ENCODE assay signal across 26 cellular contexts in genomic region chr2:200351815-200352214, GRCh38. TPM values are rescaled to one million over a fixed set of nuclear protein-coding genes. Genes with fewer than 3 reads are reported as not detected.
DNase-seq lines count a peak whose midpoint lies in the region; TF ChIP-seq lines count a peak whose summit lies in the region.
"Had no signal": no experiment of that assay in that cellular context is flagged by ENCODE, and none has a peak within 500 bp of the region (broad histone marks: within the 10 kb centered on the region; RNA-seq: fewer than 3 reads in every experiment).

No MANE protein-coding gene starts in this region.

- intact Hi-C loops in Caco-2 (cut with micrococcal nuclease; ENCODE audit: unreplicated experiment), result loop anchor here (1.0 kb wide), 4 partner anchors 25 to 131 kb away; no protein-coding TSS in a partner anchor

- no peaks in the 10 kb centered on the region for H3K27me3 Mint-ChIP-seq in Caco-2 (ENCODE audit: insufficient read depth, unreplicated experiment)
- no peaks in the 10 kb centered on the region for H3K27me3 Mint-ChIP-seq in nephron (ENCODE audit: low read depth)
- H3K27me3 Mint-ChIP-seq: stimulated activated naive CD8-positive, alpha-beta T cell treated with anti-CD3 and anti-CD28 coated beads, Interleukin-15, Interleukin-2, amounts not matched to agents 100 ng/mL and 50 ng/mL, for 24 hours had no signal

- no peak for TF ChIP-seq CTCF in Caco-2 (IDR thresholded peaks at IDR 0.05; ENCODE audit: insufficient read depth in 1 of 2, low read depth in 1 of 2, low read length in 1 of 2, severe bottlenecking in 1 of 2, unreplicated experiment in 1 of 2)
- TF ChIP-seq CTCF in choroid plexus epithelial cell (conservative IDR thresholded peaks at IDR 0.05; ENCODE audit: low read depth, low read length), result no peak
- TF ChIP-seq CTCF in nephron (IDR thresholded peaks at IDR 0.05; ENCODE audit: unreplicated experiment in 3 of 3), result no peak

- no peak overlapping the region for H3K4me3 ChIP-seq in Caco-2 (ENCODE audit: low read depth, low read length)
- no peak overlapping the region for H3K4me3 ChIP-seq in HUES64 (ENCODE audit: low read length)
- H3K4me3 ChIP-seq in choroid plexus epithelial cell (ENCODE audit: low read depth, low read length), result no peak overlapping the region
- H3K4me3 ChIP-seq: A549, spleen, tibial artery had no signal

- H3K9me3 ChIP-seq in Caco-2, result no peaks in the 10 kb centered on the region
- no peaks in the 10 kb centered on the region for H3K9me3 ChIP-seq in HUES64 (ENCODE audit: insufficient read depth, low read depth, low read length)
- H3K9me3 ChIP-seq: A549, neutrophil, spleen, tibial artery had no signal

- peaks cover 3% of the 10 kb centered on the region for H3K36me3 ChIP-seq in Caco-2 (ENCODE audit: control insufficient read depth, insufficient read depth, low read length)
- H3K36me3 ChIP-seq in HUES64 (ENCODE audit: insufficient read depth, low read length), result peaks cover 9% of the 10 kb centered on the region; the same call in 1 of the 2 replicates
- H3K36me3 ChIP-seq: neutrophil, spleen, tibial artery had no signal

- H3K27me3 ChIP-seq in Caco-2 (replicated peaks; ENCODE audit: control insufficient read depth, insufficient read depth, low read length), result no peaks in the 10 kb centered on the region
- no peaks in the 10 kb centered on the region for H3K27me3 ChIP-seq in HUES64 (ENCODE audit: insufficient read depth, low read length)
- H3K27me3 ChIP-seq: brain microvascular endothelial cell, neutrophil, spleen, tibial artery had no signal

- peak overlapping the region; percentile 37; the same call in 1 of the 2 replicates for H3K27ac ChIP-seq in HUES64 (ENCODE audit: low read depth, low read length)
- H3K27ac ChIP-seq: HL-60, neutrophil had no signal

- H3K9me3 Mint-ChIP-seq in Caco-2 (ENCODE audit: unreplicated experiment) (no peaks in the 10 kb centered on the region), nephron (no peaks in the 10 kb centered on the region)
- H3K9me3 Mint-ChIP-seq: immature natural killer cell; stimulated activated naive CD8-positive, alpha-beta T cell treated with anti-CD3 and anti-CD28 coated beads, Interleukin-15, Interleukin-2, amounts not matched to agents 100 ng/mL and 50 ng/mL, for 24 hours had no signal

- no TSS peak for BruUV-seq in Caco-2 (replicated peaks; lab: Mats Ljungman, UMichigan)

- H3K27ac Mint-ChIP-seq in Caco-2 (ENCODE audit: unreplicated experiment) (peak overlapping the region; percentile 89), nephron (peak overlapping the region; percentile 61 to 92 (median 88))
- H3K27ac Mint-ChIP-seq: immature natural killer cell; stimulated activated naive CD8-positive, alpha-beta T cell treated with anti-CD3 and anti-CD28 coated beads, Interleukin-15, Interleukin-2, amounts not matched to agents 100 ng/mL and 50 ng/mL, for 24 hours had no signal

- POLR2A ChIA-PET in Caco-2 (lab: Charles Lee), result interaction anchor here (1.4 kb wide), 2 partner anchors 46 to 54 kb away, joined by 6 to 10 read pairs; partner anchors contain the start of gene SPATS2L

- WGBS in HUES64, result 88% methylated on average over 2 of the region's 2 CpGs

- CTCF ChIA-PET in Caco-2 (lab: Charles Lee), result no interaction called here

- H3K36me3 Mint-ChIP-seq in Caco-2 (ENCODE audit: insufficient read depth, unreplicated experiment), result peaks cover 79% of the 10 kb centered on the region
- H3K36me3 Mint-ChIP-seq in nephron (ENCODE audit: low read depth), result peaks cover 9% of the 10 kb centered on the region
- H3K36me3 Mint-ChIP-seq: immature natural killer cell had no signal

- no peak for DNase-seq in Caco-2
- DNase-seq in choroid plexus epithelial cell (ENCODE audit: low read depth), result peak; percentile 39
- no peak for DNase-seq in SW480 (ENCODE audit: low spot score)
- DNase-seq in HUDEP-2 (lab: John Stamatoyannopoulos, UW; ENCODE audit: unreplicated experiment in 76 of 76), result no peak
- DNase-seq in iPS-NIHi7 (ENCODE audit: extremely low spot score), result no peak
- no peak for DNase-seq in GDM1 (lab: John Stamatoyannopoulos, UW)
- DNase-seq: activated CD4-positive, alpha-beta T cell treated with anti-CD3 and anti-CD28 coated beads, Interleukin-2, amount 50 U/mL, for 48 hours; activated effector memory CD4-positive, alpha-beta T cell treated with Interleukin-2 at 50 U/mL for 16 hours; brain microvascular endothelial cell; cortex of kidney; glutamatergic neuron; immature natural killer cell; left ventricle myocardium superior; NCI-H187; NCI-H345; NCI-H774; retina; spleen; stimulated activated CD4-positive, alpha-beta T cell treated with anti-CD3 and anti-CD28 coated beads, Interleukin-4, amount 100 ng/mL, for 24 hours; tibial artery had no signal

- peaks cover 73% of the 10 kb centered on the region for H3K4me1 Mint-ChIP-seq in Caco-2 (ENCODE audit: low read depth, unreplicated experiment)
- H3K4me1 Mint-ChIP-seq in nephron, result peaks cover 63% of the 10 kb centered on the region
- H3K4me1 Mint-ChIP-seq: immature natural killer cell had no signal

- no peak overlapping the region for H3K9ac ChIP-seq in HUES64 (ENCODE audit: low read depth, low read length)

- H3K4me3 Mint-ChIP-seq in Caco-2 (ENCODE audit: unreplicated experiment) (peak overlapping the region; percentile 67), nephron (no peak overlapping the region)
- H3K4me3 Mint-ChIP-seq: immature natural killer cell; stimulated activated naive CD8-positive, alpha-beta T cell treated with anti-CD3 and anti-CD28 coated beads, Interleukin-15, Interleukin-2, amounts not matched to agents 100 ng/mL and 50 ng/mL, for 24 hours had no signal

- H3K4me1 ChIP-seq in Caco-2 (peaks cover 70% of the 10 kb centered on the region), HUES64 (ENCODE audit: insufficient read depth, low read length) (peaks cover 57% of the 10 kb centered on the region)

RNA-seq across cellular contexts. Expression of gene SPATS2L, which starts 45.3 kb away (rescaled TPM):
- total RNA-seq in Caco-2 (2022), result 189 and 196 TPM in 2 replicates
- polyA plus RNA-seq in HUES64 (2013, experiment 1 of 2), result 96.4 TPM
- 91.2 TPM for polyA plus RNA-seq in HUES64 (2013, experiment 2 of 2)
